In the genomic region with DNA sequence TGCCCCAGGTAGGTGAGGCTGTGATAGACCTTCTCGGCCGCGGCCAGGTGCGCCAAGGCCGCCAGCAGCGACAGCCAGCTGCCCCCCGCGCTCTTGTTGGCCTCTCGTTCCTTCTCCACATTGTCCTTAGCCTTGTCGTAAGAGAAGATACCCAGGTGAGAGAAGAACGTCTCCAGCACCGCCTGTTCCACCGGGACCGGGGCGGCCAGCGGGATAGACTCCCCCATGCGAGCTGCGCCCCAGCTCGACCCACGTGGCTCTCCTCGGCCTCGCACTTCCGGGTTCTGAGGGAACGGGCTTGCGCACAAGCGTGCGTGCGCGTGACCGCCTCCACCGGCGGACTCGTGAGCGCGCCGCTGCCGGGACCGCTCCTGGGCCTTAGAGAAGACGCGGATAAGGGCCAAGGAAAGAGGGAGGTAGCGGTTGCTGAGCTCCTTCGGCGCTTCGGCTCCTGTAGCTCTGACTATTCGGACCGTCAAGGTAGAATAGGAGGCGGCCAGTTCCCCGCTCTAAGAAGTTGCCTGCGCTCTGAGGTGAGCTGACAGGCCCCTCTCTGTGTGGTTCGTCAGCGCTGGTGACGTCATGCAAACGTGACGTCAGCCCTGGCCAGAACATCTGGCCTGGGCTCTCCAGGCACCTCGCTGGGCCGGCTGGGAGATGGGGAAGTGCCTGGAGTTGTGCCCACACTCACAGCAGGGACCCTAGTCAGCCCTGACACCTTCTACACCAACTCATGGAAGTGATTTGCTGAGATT, we compare ENCODE assay signal across 1 cellular context.
A peak's percentile ranks its signal among the peaks of the same experiment; 100 is the strongest.
TF ChIP-seq lines count a peak whose summit lies in the region.

TSS of gene KICS2 (minus strand) at position 286 of the 755 bp plus-strand sequence. CDS start at position 227, 59 bp downstream.

TF ChIP-seq in HepG2, 621 proteins besides CTCF, POLR2A, EP300 and RAD21 (continued from another document and continues in another):
- TF ChIP-seq, protein P1, sequence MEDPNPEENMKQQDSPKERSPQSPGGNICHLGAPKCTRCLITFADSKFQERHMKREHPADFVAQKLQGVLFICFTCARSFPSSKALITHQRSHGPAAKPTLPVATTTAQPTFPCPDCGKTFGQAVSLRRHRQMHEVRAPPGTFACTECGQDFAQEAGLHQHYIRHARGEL (CRISPR knock-in tag; IDR thresholded peaks at IDR 0.05): no peak
- peak; percentile 65; the same call in 1 of the 2 replicates for TF ChIP-seq ZNF556 (CRISPR knock-in tag; IDR thresholded peaks at IDR 0.05; ENCODE audit: borderline replicate concordance)
- TF ChIP-seq ZBTB2 (CRISPR knock-in tag; IDR thresholded peaks at IDR 0.05; ENCODE audit: low read depth): no peak
- 0 out of 2 replicates have a peak, but pooled peaks have one; percentile 24 for TF ChIP-seq ZNF619 (CRISPR knock-in tag; IDR thresholded peaks at IDR 0.05)
- TF ChIP-seq STAT5B (CRISPR knock-in tag; IDR thresholded peaks at IDR 0.05): no peak
- TF ChIP-seq ARID2 (CRISPR knock-in tag; IDR thresholded peaks at IDR 0.05; ENCODE audit: borderline replicate concordance): peak; percentile 70; the same call in 1 of the 2 replicates
- TF ChIP-seq MAX (IDR thresholded peaks at IDR 0.05): peak; percentile 100
- TF ChIP-seq ZNF451 (CRISPR knock-in tag; IDR thresholded peaks at IDR 0.05): no peak
- TF ChIP-seq, protein P2, sequence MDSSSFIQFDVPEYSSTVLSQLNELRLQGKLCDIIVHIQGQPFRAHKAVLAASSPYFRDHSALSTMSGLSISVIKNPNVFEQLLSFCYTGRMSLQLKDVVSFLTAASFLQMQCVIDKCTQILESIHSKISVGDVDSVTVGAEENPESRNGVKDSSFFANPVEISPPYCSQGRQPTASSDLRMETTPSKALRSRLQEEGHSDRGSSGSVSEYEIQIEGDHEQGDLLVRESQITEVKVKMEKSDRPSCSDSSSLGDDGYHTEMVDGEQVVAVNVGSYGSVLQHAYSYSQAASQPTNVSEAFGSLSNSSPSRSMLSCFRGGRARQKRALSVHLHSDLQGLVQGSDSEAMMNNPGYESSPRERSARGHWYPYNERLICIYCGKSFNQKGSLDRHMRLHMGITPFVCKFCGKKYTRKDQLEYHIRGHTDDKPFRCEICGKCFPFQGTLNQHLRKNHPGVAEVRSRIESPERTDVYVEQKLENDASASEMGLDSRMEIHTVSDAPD (CRISPR knock-in tag; IDR thresholded peaks at IDR 0.05): peak; percentile 79; the same call in 1 of the 2 replicates
- peak; percentile 85; the same call in 1 of the 2 replicates for TF ChIP-seq SNAPC5 (CRISPR knock-in tag; IDR thresholded peaks at IDR 0.05; ENCODE audit: borderline replicate concordance)
- peak; percentile 65; the same call in 1 of the 2 replicates for TF ChIP-seq CBX5 (CRISPR knock-in tag; IDR thresholded peaks at IDR 0.05; ENCODE audit: borderline replicate concordance)
- no peak for TF ChIP-seq ZNF44 (CRISPR knock-in tag; IDR thresholded peaks at IDR 0.05)
- no peak for TF ChIP-seq ZNF282 (IDR thresholded peaks at IDR 0.05; ENCODE audit: partially characterized antibody)
- TF ChIP-seq MEIS2 (CRISPR knock-in tag; IDR thresholded peaks at IDR 0.05): peak; percentile 78; the same call in 1 of the 2 replicates
- no peak for TF ChIP-seq MZF1 (CRISPR knock-in tag; IDR thresholded peaks at IDR 0.05; ENCODE audit: borderline replicate concordance)
- 0 out of 2 replicates have a peak, but pooled peaks have one; percentile 18 for TF ChIP-seq ZKSCAN1 (IDR thresholded peaks at IDR 0.05; ENCODE audit: low read length)
- TF ChIP-seq MED1 (CRISPR knock-in tag; IDR thresholded peaks at IDR 0.05): peak; percentile 61
- no peak for TF ChIP-seq NFE2L2 (IDR thresholded peaks at IDR 0.05; ENCODE audit: low read length)
- TF ChIP-seq, protein P3, sequence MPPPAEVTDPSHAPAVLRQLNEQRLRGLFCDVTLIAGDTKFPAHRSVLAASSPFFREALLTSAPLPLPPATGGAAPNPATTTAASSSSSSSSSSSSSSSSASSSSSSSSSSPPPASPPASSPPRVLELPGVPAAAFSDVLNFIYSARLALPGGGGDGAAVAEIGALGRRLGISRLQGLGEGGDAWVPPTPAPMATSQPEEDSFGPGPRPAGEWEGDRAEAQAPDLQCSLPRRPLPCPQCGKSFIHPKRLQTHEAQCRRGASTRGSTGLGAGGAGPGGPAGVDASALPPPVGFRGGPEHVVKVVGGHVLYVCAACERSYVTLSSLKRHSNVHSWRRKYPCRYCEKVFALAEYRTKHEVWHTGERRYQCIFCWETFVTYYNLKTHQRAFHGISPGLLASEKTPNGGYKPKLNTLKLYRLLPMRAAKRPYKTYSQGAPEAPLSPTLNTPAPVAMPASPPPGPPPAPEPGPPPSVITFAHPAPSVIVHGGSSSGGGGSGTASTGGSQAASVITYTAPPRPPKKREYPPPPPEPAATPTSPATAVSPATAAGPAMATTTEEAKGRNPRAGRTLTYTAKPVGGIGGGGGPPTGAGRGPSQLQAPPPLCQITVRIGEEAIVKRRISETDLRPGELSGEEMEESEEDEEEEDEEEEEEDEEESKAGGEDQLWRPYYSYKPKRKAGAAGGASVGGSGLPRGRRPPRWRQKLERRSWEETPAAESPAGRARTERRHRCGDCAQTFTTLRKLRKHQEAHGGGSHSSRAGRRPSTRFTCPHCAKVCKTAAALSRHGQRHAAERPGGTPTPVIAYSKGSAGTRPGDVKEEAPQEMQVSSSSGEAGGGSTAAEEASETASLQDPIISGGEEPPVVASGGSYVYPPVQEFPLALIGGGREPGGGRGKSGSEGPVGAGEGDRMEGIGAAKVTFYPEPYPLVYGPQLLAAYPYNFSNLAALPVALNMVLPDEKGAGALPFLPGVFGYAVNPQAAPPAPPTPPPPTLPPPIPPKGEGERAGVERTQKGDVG (CRISPR knock-in tag; IDR thresholded peaks at IDR 0.05; ENCODE audit: borderline replicate concordance): no peak; the same call in 1 of the 2 replicates
- no peak for TF ChIP-seq ZNF549 (CRISPR knock-in tag; IDR thresholded peaks at IDR 0.05)
- peak; percentile 74; the same call in 1 of the 2 replicates for TF ChIP-seq BORCS8-MEF2B (CRISPR knock-in tag; IDR thresholded peaks at IDR 0.05)
- 0 out of 2 replicates have a peak, but pooled peaks have one; percentile 41 for TF ChIP-seq MIER2 (CRISPR knock-in tag; IDR thresholded peaks at IDR 0.05)
- peak; percentile 41; the same call in 1 of the 2 replicates for TF ChIP-seq ZNF777 (CRISPR knock-in tag; IDR thresholded peaks at IDR 0.05)
- TF ChIP-seq, protein P4, sequence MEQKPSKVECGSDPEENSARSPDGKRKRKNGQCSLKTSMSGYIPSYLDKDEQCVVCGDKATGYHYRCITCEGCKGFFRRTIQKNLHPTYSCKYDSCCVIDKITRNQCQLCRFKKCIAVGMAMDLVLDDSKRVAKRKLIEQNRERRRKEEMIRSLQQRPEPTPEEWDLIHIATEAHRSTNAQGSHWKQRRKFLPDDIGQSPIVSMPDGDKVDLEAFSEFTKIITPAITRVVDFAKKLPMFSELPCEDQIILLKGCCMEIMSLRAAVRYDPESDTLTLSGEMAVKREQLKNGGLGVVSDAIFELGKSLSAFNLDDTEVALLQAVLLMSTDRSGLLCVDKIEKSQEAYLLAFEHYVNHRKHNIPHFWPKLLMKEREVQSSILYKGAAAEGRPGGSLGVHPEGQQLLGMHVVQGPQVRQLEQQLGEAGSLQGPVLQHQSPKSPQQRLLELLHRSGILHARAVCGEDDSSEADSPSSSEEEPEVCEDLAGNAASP (CRISPR knock-in tag; IDR thresholded peaks at IDR 0.05; ENCODE audit: borderline replicate concordance): peak; percentile 58; the same call in 1 of the 2 replicates
- peak; percentile 87 for TF ChIP-seq SALL1 (CRISPR knock-in tag; IDR thresholded peaks at IDR 0.05)
- TF ChIP-seq ZNF607 (CRISPR knock-in tag; IDR thresholded peaks at IDR 0.05; ENCODE audit: borderline replicate concordance): peak; percentile 83
- no peak for TF ChIP-seq SMAD1 (CRISPR knock-in tag; IDR thresholded peaks at IDR 0.05; ENCODE audit: borderline replicate concordance, low read depth)
- no peak; the same call in 1 of the 2 replicates for TF ChIP-seq HMGXB3 (CRISPR knock-in tag; IDR thresholded peaks at IDR 0.05; ENCODE audit: borderline replicate concordance)
- no peak for TF ChIP-seq HDAC6 (IDR thresholded peaks at IDR 0.05; ENCODE audit: low read depth, low read length)
- TF ChIP-seq ZNF564 (CRISPR knock-in tag; IDR thresholded peaks at IDR 0.05): no peak; the same call in 1 of the 2 replicates
- TF ChIP-seq YY1 (IDR thresholded peaks at IDR 0.05; ENCODE audit: insufficient read depth, insufficient replicate concordance, low read depth, low read length): peak; percentile 41
- 0 out of 2 replicates have a peak, but pooled peaks have one; percentile 15 for TF ChIP-seq ETV5 (CRISPR knock-in tag; IDR thresholded peaks at IDR 0.05; ENCODE audit: borderline replicate concordance)
- TF ChIP-seq MYC (CRISPR knock-in tag; IDR thresholded peaks at IDR 0.05; ENCODE audit: borderline replicate concordance): peak; percentile 100
- peak; percentile 77; the same call in 1 of the 2 replicates for TF ChIP-seq ZNF335 (CRISPR knock-in tag; IDR thresholded peaks at IDR 0.05)
- TF ChIP-seq ZNF709 (CRISPR knock-in tag; IDR thresholded peaks at IDR 0.05): peak; percentile 62; the same call in 1 of the 2 replicates
- peak; percentile 38 for TF ChIP-seq ZBTB38 (CRISPR knock-in tag; IDR thresholded peaks at IDR 0.05)
- no peak for TF ChIP-seq ZNF383 (CRISPR knock-in tag; IDR thresholded peaks at IDR 0.05; ENCODE audit: borderline replicate concordance)
- TF ChIP-seq, protein P5, sequence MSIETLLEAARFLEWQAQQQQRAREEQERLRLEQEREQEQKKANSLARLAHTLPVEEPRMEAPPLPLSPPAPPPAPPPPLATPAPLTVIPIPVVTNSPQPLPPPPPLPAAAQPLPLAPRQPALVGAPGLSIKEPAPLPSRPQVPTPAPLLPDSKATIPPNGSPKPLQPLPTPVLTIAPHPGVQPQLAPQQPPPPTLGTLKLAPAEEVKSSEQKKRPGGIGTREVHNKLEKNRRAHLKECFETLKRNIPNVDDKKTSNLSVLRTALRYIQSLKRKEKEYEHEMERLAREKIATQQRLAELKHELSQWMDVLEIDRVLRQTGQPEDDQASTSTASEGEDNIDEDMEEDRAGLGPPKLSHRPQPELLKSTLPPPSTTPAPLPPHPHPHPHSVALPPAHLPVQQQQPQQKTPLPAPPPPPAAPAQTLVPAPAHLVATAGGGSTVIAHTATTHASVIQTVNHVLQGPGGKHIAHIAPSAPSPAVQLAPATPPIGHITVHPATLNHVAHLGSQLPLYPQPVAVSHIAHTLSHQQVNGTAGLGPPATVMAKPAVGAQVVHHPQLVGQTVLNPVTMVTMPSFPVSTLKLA (IDR thresholded peaks at IDR 0.05): peak; percentile 80
- peak; percentile 79; the same call in 1 of the 2 replicates for TF ChIP-seq GFI1 (CRISPR knock-in tag; IDR thresholded peaks at IDR 0.05; ENCODE audit: borderline replicate concordance)
- TF ChIP-seq ZNF629 (CRISPR knock-in tag; conservative IDR thresholded peaks at IDR 0.05): no peak; the same call in 1 of the 2 replicates
- TF ChIP-seq AGO1 (IDR thresholded peaks at IDR 0.05; ENCODE audit: low read depth, low read length, poor library complexity, severe bottlenecking): peak; percentile 61
- peak; percentile 71; the same call in 1 of the 2 replicates for TF ChIP-seq KLF11 (CRISPR knock-in tag; IDR thresholded peaks at IDR 0.05)
- TF ChIP-seq ZFAT (CRISPR knock-in tag; conservative IDR thresholded peaks at IDR 0.05): no peak
- no peak for TF ChIP-seq NFRKB (IDR thresholded peaks at IDR 0.05)
- peak; percentile 88 for TF ChIP-seq POLR2AphosphoS5 (IDR thresholded peaks at IDR 0.05; ENCODE audit: low read depth, low read length)
- TF ChIP-seq ZNF816 (CRISPR knock-in tag; IDR thresholded peaks at IDR 0.05; ENCODE audit: borderline replicate concordance): no peak
- 0 out of 2 replicates have a peak, but pooled peaks have one; percentile 25 for TF ChIP-seq HOXD1 (CRISPR knock-in tag; IDR thresholded peaks at IDR 0.05)
- peak; percentile 77; the same call in 1 of the 2 replicates for TF ChIP-seq ZSCAN21 (CRISPR knock-in tag; IDR thresholded peaks at IDR 0.05; ENCODE audit: borderline replicate concordance)
- TF ChIP-seq TAF15 (IDR thresholded peaks at IDR 0.05; ENCODE audit: low read depth, low read length, poor library complexity, severe bottlenecking): peak; percentile 53
- TF ChIP-seq ZNF747 (CRISPR knock-in tag; IDR thresholded peaks at IDR 0.05; ENCODE audit: borderline replicate concordance): no peak
- TF ChIP-seq ZNF746 (CRISPR knock-in tag; IDR thresholded peaks at IDR 0.05): peak; percentile 70; the same call in 1 of the 2 replicates
